Comparison of ENCODE assay signal across 8 cellular contexts in the genomic region with DNA sequence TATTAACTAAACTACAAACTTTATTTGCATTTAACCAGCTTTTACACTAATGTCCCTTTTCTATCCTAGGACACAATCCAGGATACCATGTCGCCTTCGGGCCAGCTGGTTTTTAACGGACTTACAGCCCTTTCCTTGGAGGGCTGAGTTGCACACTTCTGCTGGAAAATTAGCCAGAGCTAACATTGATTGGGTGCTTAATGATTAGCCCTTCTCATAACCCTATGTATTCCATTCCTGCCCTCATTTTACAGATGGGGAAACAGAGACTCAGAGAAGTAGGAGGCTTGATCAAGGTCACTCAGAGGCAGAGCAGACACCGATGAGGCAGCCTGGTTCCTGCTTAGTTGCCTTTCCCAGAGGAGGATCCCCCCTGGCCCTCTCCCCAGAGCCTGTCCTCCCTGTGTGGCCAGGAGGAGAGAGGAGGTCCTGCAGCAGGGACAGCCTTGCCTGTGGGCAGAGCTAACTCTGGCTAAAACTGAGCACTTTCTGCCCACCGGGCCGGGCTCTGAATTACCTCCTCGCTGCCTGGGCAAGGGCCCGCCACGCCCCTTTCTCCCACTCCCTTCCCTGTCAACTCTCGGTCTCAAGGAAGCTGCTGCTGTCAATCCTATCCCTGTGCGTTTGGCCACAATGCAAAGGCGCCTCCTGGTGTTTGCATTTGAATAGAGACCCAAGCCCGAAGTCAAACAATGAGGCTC. TPM values are rescaled to one million over a fixed set of nuclear protein-coding genes. Genes with fewer than 3 reads are reported as not detected.
DNase-seq lines count a peak whose midpoint lies in the region; ATAC-seq, FAIRE-seq and TF ChIP-seq lines count a peak whose summit lies in the region.

No MANE protein-coding gene starts in this region.

- dilution Hi-C loops in keratinocyte (cut with MboI; ENCODE audit: extremely low pct_ligation_motif_present, low sequenced_read_pairs): no loop called here

- peaks cover 22% of the 10 kb centered on the region for H3K27me3 Mint-ChIP-seq in HFFc6 (ENCODE audit: insufficient read depth)

- H3K4me1 ChIP-seq in NT2/D1 (ENCODE audit: insufficient read depth, insufficient read length) (peaks cover 7% of the 10 kb centered on the region), breast epithelium (no peaks in the 10 kb centered on the region), keratinocyte (ENCODE audit: control insufficient read depth, extremely low read depth, insufficient read depth, low read length) (peaks cover 9% of the 10 kb centered on the region), thoracic aorta (ENCODE audit: control insufficient read depth in 1 of 2, low read depth in 2 of 2) (no peaks in the 10 kb centered on the region)

- peak; percentile 82 for TF ChIP-seq CTCF in HFFc6 (IDR thresholded peaks at IDR 0.05)
- peak in 2 of 3 donors; percentile 27 to 49 for TF ChIP-seq CTCF in breast epithelium (IDR thresholded peaks at IDR 0.05)
- TF ChIP-seq CTCF in keratinocyte (optimal IDR thresholded peaks at IDR 0.05 in 1 of 3, IDR thresholded peaks at IDR 0.05 in 1 of 3, conservative IDR thresholded peaks at IDR 0.05 in 1 of 3; ENCODE audit: extremely low read depth in 1 of 3, insufficient read depth in 2 of 3, low read length in 3 of 3): peak; percentile 49 to 81 (median 69)
- TF ChIP-seq CTCF in thoracic aorta (IDR thresholded peaks at IDR 0.05): peak; percentile 20

- TF ChIP-seq POLR2A in breast epithelium (IDR thresholded peaks at IDR 0.05): no peak

- no peak overlapping the region for H3K4me2 ChIP-seq in keratinocyte (ENCODE audit: control insufficient read depth, extremely low read depth, insufficient read depth, low read depth, low read length)

- no peak for ATAC-seq in thoracic aorta (ENCODE audit: insufficient number of reproducible peaks, low FRiP score, low read depth)
- ATAC-seq in HG03469 (IDR thresholded peaks at IDR 0.05; ENCODE audit: unreplicated experiment): no peak
- ATAC-seq in GM19324 (IDR thresholded peaks at IDR 0.05; ENCODE audit: low FRiP score, unreplicated experiment): no peak

- H3K4me3 Mint-ChIP-seq in HFFc6: no peak overlapping the region

- H3K36me3 ChIP-seq in NT2/D1 (ENCODE audit: insufficient read depth, insufficient read length, low read length) (no peaks in the 10 kb centered on the region), breast epithelium (no peaks in the 10 kb centered on the region), keratinocyte (ENCODE audit: control insufficient read depth in 2 of 2, extremely low read depth in 1 of 2, insufficient read depth in 2 of 2, low read length in 2 of 2) (no peaks in the 10 kb centered on the region), thoracic aorta (no peaks in the 10 kb centered on the region)

- no peaks in the 10 kb centered on the region for H3K36me3 Mint-ChIP-seq in HFFc6 (ENCODE audit: low read depth)

- DNase-seq in DMS53 (lab: John Stamatoyannopoulos, UW) (peak; percentile 64), HFFc6 (no peak), NT2/D1 (ENCODE audit: low read depth, low spot score) (peak; percentile 84), breast epithelium (ENCODE audit: low spot score in 2 of 2) (peak in 1 of 2 donors; percentile 58), keratinocyte (ENCODE audit: low read depth, low spot score) (no peak), thoracic aorta (ENCODE audit: low spot score) (no peak)

- no peaks in the 10 kb centered on the region for H3K27me3 ChIP-seq in NT2/D1 (ENCODE audit: insufficient read depth, insufficient read length)
- peaks cover 0 to 13% of the 10 kb centered on the region in 2 donors for H3K27me3 ChIP-seq in breast epithelium
- H3K27me3 ChIP-seq in keratinocyte (ENCODE audit: control insufficient read depth, extremely low read depth, insufficient read depth, low read length): peaks cover 10% of the 10 kb centered on the region
- no peaks in the 10 kb centered on the region for H3K27me3 ChIP-seq in thoracic aorta (replicated peaks; ENCODE audit: insufficient read depth)

- H3K9me1 ChIP-seq in keratinocyte (ENCODE audit: control insufficient read depth, extremely low read depth, insufficient read depth, low read length): no peaks in the 10 kb centered on the region

- FAIRE-seq in keratinocyte (lab: Jason Lieb, UNC): no peak

- H3K79me2 ChIP-seq in keratinocyte (ENCODE audit: control insufficient read depth, insufficient read depth, low read length): no peaks in the 10 kb centered on the region

- no peak overlapping the region for H3K27ac ChIP-seq in breast epithelium
- H3K27ac ChIP-seq in keratinocyte (ENCODE audit: control insufficient read depth, insufficient read depth, low read length): no peak overlapping the region
- no peak overlapping the region for H3K27ac ChIP-seq in thoracic aorta

- H3K4me3 ChIP-seq in NT2/D1 (ENCODE audit: insufficient read length, low read depth) (no peak overlapping the region), breast epithelium (no peak overlapping the region), keratinocyte (ENCODE audit: control insufficient read depth in 2 of 3, extremely low read depth in 1 of 3, insufficient read depth in 2 of 3, low read depth in 1 of 3, low read length in 3 of 3) (no peak overlapping the region), thoracic aorta (no peak overlapping the region)

- H3K9me3 ChIP-seq in NT2/D1 (ENCODE audit: insufficient read depth, low read length): no peaks in the 10 kb centered on the region
- H3K9me3 ChIP-seq in breast epithelium: no peaks in the 10 kb centered on the region
- no peaks in the 10 kb centered on the region for H3K9me3 ChIP-seq in keratinocyte (ENCODE audit: control insufficient read depth, low read depth, low read length)
- H3K9me3 ChIP-seq in thoracic aorta: no peaks in the 10 kb centered on the region

- H3K9me3 Mint-ChIP-seq in HFFc6: no peaks in the 10 kb centered on the region; the same call in 1 of the 2 replicates

- H4K20me1 ChIP-seq in keratinocyte (ENCODE audit: control insufficient read depth, extremely low read depth, insufficient read depth, low read length): no peaks in the 10 kb centered on the region

- H2AFZ ChIP-seq in keratinocyte (ENCODE audit: control insufficient read depth, low read length): no peak overlapping the region

- intact Hi-C loops in breast epithelium (cut with DNase I; ENCODE audit: low total_unique reads): no loop called here

- H3K4me1 Mint-ChIP-seq in HFFc6 (ENCODE audit: low read depth): peaks cover 9% of the 10 kb centered on the region

- H3K27ac Mint-ChIP-seq in HFFc6: no peak overlapping the region

- H3K9ac ChIP-seq in NT2/D1 (ENCODE audit: insufficient read length, low read depth) (peak overlapping the region; percentile 14), keratinocyte (ENCODE audit: control insufficient read depth, extremely low read depth, insufficient read depth, low read length) (no peak overlapping the region)

RNA-seq across cellular contexts. Expression of a gene that starts 59.6 kb away (rescaled TPM):
- total RNA-seq in HFFc6 (2021; fragmentation: NEBNext Ultra II Directional; extraction: Animal tissue kit (Norgen Biotek cat#: 25700)): 1 to 10 TPM in 4 of 6 experiments, not detected in 2; 1.3 to 1.5 (median 1.4) TPM
- under 1 TPM in 1 of 3 donors, not detected in 2; 0.88 TPM for total RNA-seq in breast epithelium
- polyA plus RNA-seq in keratinocyte: 0.12 to 0.15 TPM in 2 of 3 replicates, not detected in the other
- polyA plus RNA-seq in keratinocyte (2011; ENCODE audit: low read depth): not detected
- not detected in 2 replicates for polyA plus RNA-seq in keratinocyte (2011; cell fraction: cytosol; rRNA removed)
- polyA plus RNA-seq in keratinocyte (2011; cell fraction: nucleus; rRNA removed): 0.15 and 0.23 TPM in 2 replicates
- polyA plus RNA-seq in keratinocyte (2012; ENCODE audit: low replicate concordance): not detected in 2 replicates
- polyA minus RNA-seq in keratinocyte: not detected in 3 replicates
- polyA minus RNA-seq in keratinocyte (2011; cell fraction: cytosol; rRNA and poly(A)+ RNA removed): not detected
- polyA minus RNA-seq in keratinocyte (2011; cell fraction: nucleus; rRNA and poly(A)+ RNA removed): not detected in 2 replicates
- under 1 TPM in 1 of 2 donors, not detected in 1; 0.68 TPM for total RNA-seq in thoracic aorta

Comparison
In these comparisons a context has a peak if more than half of its experiments do, and no peak if none do; other contexts are left out.
1. DNase-seq: peak in DMS53 (single experiment) and NT2/D1 (single experiment); none in HFFc6 (single experiment), keratinocyte (single experiment) and thoracic aorta (single experiment).
2. CTCF ChIP-seq: peak in every context shown above with its lines; median percentile 82 in HFFc6; 69 in keratinocyte; 38 in breast epithelium; 20 in thoracic aorta.